8 cellular contexts compared by ENCODE assay signal in genomic region chr1:32073387-32074229, GRCh38. TPM values are rescaled to one million over a fixed set of nuclear protein-coding genes. Genes with fewer than 3 reads are reported as not detected.
DNase-seq lines count a peak whose midpoint lies in the region; ATAC-seq and TF ChIP-seq lines count a peak whose summit lies in the region.

No MANE protein-coding gene starts in this region.

- H3K27me3 ChIP-seq in BJ (ENCODE audit: control insufficient read depth, insufficient read depth, low read length), result no peaks in the 10 kb centered on the region
- no peaks in the 10 kb centered on the region for H3K27me3 ChIP-seq in HAP-1 (ENCODE audit: low read depth)

- CTCF ChIA-PET in BJ (lab: Yijun Ruan, JAX), result interaction anchor here (0.6 to 2.5 kb wide), 11 partner anchors 10 to 422 kb away, joined by 3 to 9 read pairs (median 3); no protein-coding TSS in a partner anchor

- H3K4me1 ChIP-seq in HAP-1, result peaks cover 8% of the 10 kb centered on the region

- peaks cover 26% of the 10 kb centered on the region for H3K4me1 Mint-ChIP-seq in activated naive CD8-positive, alpha-beta T cell treated with anti-CD3 and anti-CD28 coated beads for 36 hours

- H3K27ac ChIP-seq in temporal lobe (ENCODE audit: low read depth, low read length), result peak overlapping the region; percentile 97

- POLR2A ChIA-PET in BJ (lab: Charles Lee), result interaction anchor here (0.6 to 1.0 kb wide), 2 partner anchors 17 to 167 kb away, joined by 3 read pairs; no protein-coding TSS in a partner anchor

- no peak for DNase-seq in BJ (ENCODE audit: low read depth)
- peak in 1 of 2 experiments; percentile 62 for DNase-seq in HAP-1 (ENCODE audit: low spot score in 2 of 2)
- no peak for DNase-seq in activated naive CD8-positive, alpha-beta T cell treated with anti-CD3 and anti-CD28 coated beads for 36 hours
- DNase-seq in iPS-NIHi11 (ENCODE audit: low spot score), result peak; percentile 97
- DNase-seq in NK-92 (lab: John Stamatoyannopoulos, UW; ENCODE audit: unreplicated experiment), result no peak
- no peak for DNase-seq in NCI-H2081 treated with DMSO at 0.1 percent for 48 hours (lab: John Stamatoyannopoulos, UW)

- H3K27me3 Mint-ChIP-seq in activated naive CD8-positive, alpha-beta T cell treated with anti-CD3 and anti-CD28 coated beads for 36 hours, result no peaks in the 10 kb centered on the region

- H3K4me3 ChIP-seq in BJ (ENCODE audit: low read depth, low read length) (peak overlapping the region; percentile 95), HAP-1 (peak overlapping the region; percentile 97)

- no peaks in the 10 kb centered on the region for H3K9me3 ChIP-seq in HAP-1

- H3K4me3 Mint-ChIP-seq in activated naive CD8-positive, alpha-beta T cell treated with anti-CD3 and anti-CD28 coated beads for 36 hours, result peak overlapping the region; percentile 90

- in situ Hi-C loops in HAP-1 (cut with MboI; ENCODE audit: low sequenced_read_pairs), result no loop called here

- H3K9me3 Mint-ChIP-seq in activated naive CD8-positive, alpha-beta T cell treated with anti-CD3 and anti-CD28 coated beads for 36 hours, result no peaks in the 10 kb centered on the region

- H3K27ac Mint-ChIP-seq in activated naive CD8-positive, alpha-beta T cell treated with anti-CD3 and anti-CD28 coated beads for 36 hours, result peak overlapping the region; percentile 84

- H3K36me3 ChIP-seq in BJ (ENCODE audit: control insufficient read depth, insufficient read depth, low read length) (peaks cover 20% of the 10 kb centered on the region), HAP-1 (replicated peaks) (peaks cover 23% of the 10 kb centered on the region)

- TF ChIP-seq CTCF in BJ (IDR thresholded peaks at IDR 0.05; ENCODE audit: insufficient read depth, low read depth, low read length), result peak; percentile 43

- ATAC-seq in HG03460 (IDR thresholded peaks at IDR 0.05; ENCODE audit: unreplicated experiment), result no peak

- H3K36me3 Mint-ChIP-seq in activated naive CD8-positive, alpha-beta T cell treated with anti-CD3 and anti-CD28 coated beads for 36 hours, result peaks cover 3% of the 10 kb centered on the region

RNA-seq across cellular contexts. Expression of gene TMEM39B, which starts 0.9 kb away (rescaled TPM):
- 19.3 and 31.1 TPM in 2 replicates for polyA plus RNA-seq in BJ (2011; rRNA removed)
- polyA minus RNA-seq in BJ (2011; rRNA and poly(A)+ RNA removed), result 20.7 and 39.8 TPM in 2 replicates
- 10 to 100 TPM; 24.0 to 25.2 TPM for total RNA-seq in activated naive CD8-positive, alpha-beta T cell treated with anti-CD3 and anti-CD28 coated beads for 36 hours
- total RNA-seq in temporal lobe, result 3.2 TPM

RNA-seq across cellular contexts. Expression of gene KPNA6, which starts 34.2 kb away (rescaled TPM):
- polyA plus RNA-seq in BJ (2011; rRNA removed), result 26.6 and 29.8 TPM in 2 replicates
- 41.3 and 45.8 TPM in 2 replicates for polyA minus RNA-seq in BJ (2011; rRNA and poly(A)+ RNA removed)
- 10 to 100 TPM; 85.3 to 88.3 TPM for total RNA-seq in activated naive CD8-positive, alpha-beta T cell treated with anti-CD3 and anti-CD28 coated beads for 36 hours
- 26.3 TPM for total RNA-seq in temporal lobe

RNA-seq across cellular contexts. Expression of gene KHDRBS1, which starts 59.9 kb away (rescaled TPM):
- 24.1 and 27.5 TPM in 2 replicates for polyA plus RNA-seq in BJ (2011; rRNA removed)
- 23.0 and 36.3 TPM in 2 replicates for polyA minus RNA-seq in BJ (2011; rRNA and poly(A)+ RNA removed)
- 100 to 1,000 TPM; 221 to 222 TPM for total RNA-seq in activated naive CD8-positive, alpha-beta T cell treated with anti-CD3 and anti-CD28 coated beads for 36 hours
- 130 TPM for total RNA-seq in temporal lobe
